Comparison of ENCODE assay signal across 9 cellular contexts in genomic region chr1:156336242-156336641, GRCh38. TPM values are rescaled to one million over a fixed set of nuclear protein-coding genes. Genes with fewer than 3 reads are reported as not detected.
DNase-seq lines count a peak whose midpoint lies in the region; ATAC-seq and TF ChIP-seq lines count a peak whose summit lies in the region.
"Had no signal": no experiment of that assay in that cellular context is flagged by ENCODE, and none has a peak within 500 bp of the region (broad histone marks: within the 10 kb centered on the region; RNA-seq: fewer than 3 reads in every experiment).

No MANE protein-coding gene starts in this region.

- ATAC-seq in natural killer cell (no peak), GM19397 (IDR thresholded peaks at IDR 0.05; ENCODE audit: unreplicated experiment) (no peak), HG03135 (IDR thresholded peaks at IDR 0.05; ENCODE audit: unreplicated experiment) (no peak), gastroesophageal sphincter (no peak)

- H3K9me3 Mint-ChIP-seq in brain (peaks cover 0 to 17% (median 5%) of the 10 kb centered on the region in 5 experiments), natural killer cell (no peaks in the 10 kb centered on the region)

- H3K9me3 ChIP-seq in gastroesophageal sphincter = no peaks in the 10 kb centered on the region

- DNase-seq in GM06990 (ENCODE audit: extremely low read depth, insufficient read length) (no peak), LNCaP clone FGC (ENCODE audit: low read depth) (no peak), natural killer cell (no peak), NCI-H2196 treated with DMSO at 0.1 percent for 48 hours (lab: John Stamatoyannopoulos, UW; ENCODE audit: unreplicated experiment) (no peak)

- intact Hi-C loops in natural killer cell (cut with micrococcal nuclease) = loop anchor here (5.0 kb wide), 1 partner anchor 166 kb away; the partner anchor contains the start of gene MEF2D

- TF ChIP-seq POLR2A in gastroesophageal sphincter (IDR thresholded peaks at IDR 0.05) = no peak

- peak overlapping the region in 4 of 5 experiments; percentile 22 to 98 (median 76) for H3K27ac Mint-ChIP-seq in brain
- H3K27ac Mint-ChIP-seq in natural killer cell = peak overlapping the region; percentile 95

- no peaks in the 10 kb centered on the region for H3K27me3 ChIP-seq in GM06990 (replicated peaks; ENCODE audit: control insufficient read depth, insufficient read depth, low read length)
- H3K27me3 ChIP-seq in gastroesophageal sphincter = no peaks in the 10 kb centered on the region

- peaks cover 59% of the 10 kb centered on the region for H3K36me3 Mint-ChIP-seq in brain
- H3K36me3 Mint-ChIP-seq in natural killer cell = peaks cover 6% of the 10 kb centered on the region

- H3K4me1 Mint-ChIP-seq in brain = peaks cover 39% of the 10 kb centered on the region
- H3K4me1 Mint-ChIP-seq in natural killer cell = peaks cover 38 to 41% of the 10 kb centered on the region in 2 donors

- H3K36me3 ChIP-seq in GM06990 (ENCODE audit: control insufficient read depth, insufficient read depth, low read length) = peaks cover 11% of the 10 kb centered on the region
- H3K36me3 ChIP-seq in gastroesophageal sphincter = peaks cover 0 to 46% of the 10 kb centered on the region in 2 donors

- WGBS in gastroesophageal sphincter (ENCODE audit: low coverage in 1 of 2), 2 donors = 62 to 76% methylated on average over 4 of the region's 4 CpGs

- no peak overlapping the region for H3K27ac ChIP-seq in gastroesophageal sphincter

- H3K4me1 ChIP-seq in gastroesophageal sphincter = peaks cover 0 to 27% (median 12%) of the 10 kb centered on the region in 3 donors

- H3K4me3 Mint-ChIP-seq in brain (peak overlapping the region; percentile 98 to 100 (median 99)), natural killer cell (peak overlapping the region; percentile 95)

- peak overlapping the region; percentile 84 for H3K4me3 ChIP-seq in GM06990 (replicated peaks; ENCODE audit: low read depth, low read length)
- peak overlapping the region; percentile 94 for H3K4me3 ChIP-seq in LNCaP clone FGC (ENCODE audit: low read depth, low read length)
- peak overlapping the region in 1 of 2 donors; percentile 77 for H3K4me3 ChIP-seq in gastroesophageal sphincter
- H3K4me3 ChIP-seq: lung had no signal

- no peaks in the 10 kb centered on the region for H3K27me3 Mint-ChIP-seq in brain
- H3K27me3 Mint-ChIP-seq in natural killer cell (ENCODE audit: low read depth in 2 of 2) = no peaks in the 10 kb centered on the region

- no peak for TF ChIP-seq EP300 in gastroesophageal sphincter (IDR thresholded peaks at IDR 0.05)

- TF ChIP-seq CTCF in GM06990 (IDR thresholded peaks at IDR 0.05; ENCODE audit: insufficient read depth, low read length, poor library complexity, severe bottlenecking) (peak; percentile 37), LNCaP clone FGC (IDR thresholded peaks at IDR 0.05; ENCODE audit: control insufficient read depth, extremely low read depth, insufficient read depth) (no peak), brain (conservative IDR thresholded peaks at IDR 0.05) (no peak), natural killer cell (IDR thresholded peaks at IDR 0.05) (no peak), gastroesophageal sphincter (IDR thresholded peaks at IDR 0.05) (no peak)

RNA-seq across cellular contexts. Expression of gene CCT3, which starts 1.9 kb away (rescaled TPM):
- 378 TPM for polyA plus RNA-seq in brain (ENCODE audit: insufficient read depth, low read depth, low replicate concordance)
- total RNA-seq in natural killer cell (10 to 100 TPM; 70.3 to 87.5 (median 79.8) TPM), gastroesophageal sphincter (100 to 1,000 TPM; 189 to 224 (median 209) TPM)

RNA-seq across cellular contexts. Expression of gene TSACC, which starts 2.1 kb away (rescaled TPM):
- polyA plus RNA-seq in brain (ENCODE audit: insufficient read depth, low read depth, low replicate concordance) = not detected
- not detected for total RNA-seq in natural killer cell
- not detected for total RNA-seq in gastroesophageal sphincter
- total RNA-seq: lung had no signal

RNA-seq across cellular contexts. Expression of gene RHBG, which starts 32.8 kb away (rescaled TPM):
- not detected for polyA plus RNA-seq in brain (ENCODE audit: insufficient read depth, low read depth, low replicate concordance)
- not detected for total RNA-seq in natural killer cell
- not detected for total RNA-seq in gastroesophageal sphincter
- polyA plus RNA-seq: lung had no signal

RNA-seq across cellular contexts. Expression of gene VHLL, which starts 37.1 kb away (rescaled TPM):
- polyA plus RNA-seq in brain (ENCODE audit: insufficient read depth, low read depth, low replicate concordance) = not detected
- total RNA-seq in natural killer cell (under 1 TPM in 1 of 3 donors, not detected in 2; 0.42 TPM), gastroesophageal sphincter (not detected)
- total RNA-seq: lung had no signal
- polyA plus RNA-seq: lung had no signal

RNA-seq across cellular contexts. Expression of gene GLMP, which starts 40.8 kb away (rescaled TPM):
- polyA plus RNA-seq in brain (ENCODE audit: insufficient read depth, low read depth, low replicate concordance) = 31.9 TPM
- 10 to 100 TPM; 22.9 to 29.1 (median 26.8) TPM for total RNA-seq in natural killer cell
- 10 to 100 TPM; 31.9 to 53.0 (median 38.6) TPM for total RNA-seq in gastroesophageal sphincter
